Comparison of ENCODE assay signal across 8 cellular contexts in the genomic region with DNA sequence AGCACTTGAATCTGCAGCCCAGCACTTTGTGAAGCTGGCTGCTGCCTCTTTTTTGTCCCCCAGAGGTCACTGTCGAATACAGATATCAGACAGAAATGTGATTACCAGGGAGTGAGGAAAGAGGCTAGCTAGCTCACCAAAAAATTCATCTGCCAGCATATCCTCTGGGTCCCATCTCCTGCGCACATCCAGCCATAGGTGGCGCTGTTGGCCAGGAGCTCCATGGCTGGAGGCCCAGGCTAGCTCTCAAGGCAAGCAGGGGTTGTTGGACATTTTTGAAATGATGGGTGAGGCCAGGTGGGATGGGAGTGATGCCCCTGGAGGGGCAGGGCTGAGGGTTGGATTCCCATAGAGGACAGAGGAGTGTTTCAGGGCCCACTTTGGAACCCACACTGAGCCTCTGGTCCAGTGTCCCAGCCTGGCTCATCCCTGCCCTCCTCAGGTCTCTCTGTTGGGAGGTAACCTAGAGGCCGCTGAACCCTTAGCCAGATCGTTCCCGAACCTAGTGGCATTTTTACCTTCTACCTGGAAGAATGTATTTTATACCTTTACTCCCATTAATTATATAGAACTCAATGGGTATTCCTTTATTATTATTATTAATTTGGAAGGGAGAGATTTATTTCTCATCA. TPM values are rescaled to one million over a fixed set of nuclear protein-coding genes. Genes with fewer than 3 reads are reported as not detected.
DNase-seq lines count a peak whose midpoint lies in the region; ATAC-seq, FAIRE-seq and TF ChIP-seq lines count a peak whose summit lies in the region.

No MANE protein-coding gene starts in this region.

- H3K4me3 ChIP-seq in A549 (no peak overlapping the region), Karpas-422 (ENCODE audit: low read length) (no peak overlapping the region), foreskin fibroblast (ENCODE audit: low read depth in 1 of 2, low read length in 2 of 2) (no peak overlapping the region), upper lobe of right lung (no peak overlapping the region)

- no peaks in the 10 kb centered on the region for H3K9me2 ChIP-seq in Karpas-422 (replicated peaks; ENCODE audit: insufficient read depth, low read length)

- peak; percentile 79 to 86 for DNase-seq in A549 (ENCODE audit: low read depth in 1 of 2, low spot score in 1 of 2)
- DNase-seq in GM13976 (ENCODE audit: low spot score): peak; percentile 88
- DNase-seq in Karpas-422: peak; percentile 86
- DNase-seq in SHP77 (lab: John Stamatoyannopoulos, UW): peak; percentile 68 to 77
- peak; percentile 33 for DNase-seq in activated effector memory CD4-positive, alpha-beta T cell treated with Interleukin-2 at 50 U/mL for 16 hours
- DNase-seq in foreskin fibroblast: peak; percentile 59 to 86
- DNase-seq in occipital lobe (lab: John Stamatoyannopoulos, UW): peak; percentile 45
- peak; percentile 88 for DNase-seq in upper lobe of right lung

- intact Hi-C loops in upper lobe of right lung (cut with DNase I): loop anchor here (5.0 kb wide), 1 partner anchor 179 kb away; the partner anchor contains the start of gene NPM3

- TF ChIP-seq EP300 in A549 (IDR thresholded peaks at IDR 0.05): no peak

- H4K20me1 ChIP-seq in Karpas-422 (ENCODE audit: insufficient read depth, low read depth, low read length): no peaks in the 10 kb centered on the region

- H3K4me1 ChIP-seq in A549: no peaks in the 10 kb centered on the region
- no peaks in the 10 kb centered on the region for H3K4me1 ChIP-seq in Karpas-422 (ENCODE audit: low read length)
- H3K4me1 ChIP-seq in upper lobe of right lung: no peaks in the 10 kb centered on the region

- H3K27ac ChIP-seq in A549: no peak overlapping the region
- no peak overlapping the region for H3K27ac ChIP-seq in Karpas-422 (ENCODE audit: low read length)
- H3K27ac ChIP-seq in upper lobe of right lung: no peak overlapping the region

- peak; percentile 78 for TF ChIP-seq CTCF in A549 (IDR thresholded peaks at IDR 0.05)
- TF ChIP-seq CTCF in GM13976 (IDR thresholded peaks at IDR 0.05; ENCODE audit: borderline replicate concordance, control extremely low read depth, extremely low read depth, insufficient read depth, missing control alignments): peak; percentile 97
- peak; percentile 89 for TF ChIP-seq CTCF in foreskin fibroblast (IDR thresholded peaks at IDR 0.05; ENCODE audit: low read depth, low read length)
- peak; percentile 80 for TF ChIP-seq CTCF in upper lobe of right lung (IDR thresholded peaks at IDR 0.05)

- no peak overlapping the region for H3K4me2 ChIP-seq in A549
- H3K4me2 ChIP-seq in Karpas-422 (ENCODE audit: low read depth, low read length, poor library complexity, severe bottlenecking): no peak overlapping the region

- ATAC-seq in A549 (peak; percentile 88 to 98), upper lobe of right lung (peak; percentile 93)

- no peak overlapping the region for H3K9ac ChIP-seq in Karpas-422 (ENCODE audit: low read length)

- 40% methylated on average over 6 of the region's 6 CpGs for WGBS in A549 (ENCODE audit: missing lambda C conversion rate)

- TF ChIP-seq POLR2A in A549 (IDR thresholded peaks at IDR 0.05; ENCODE audit: low read length): no peak

- in situ Hi-C loops in GM13976 (cut with MboI; ENCODE audit: low sequenced_read_pairs, unreplicated experiment): loop anchor here (10.0 kb wide), 1 partner anchor 472 kb away; no protein-coding TSS in a partner anchor

- H3K27me3 ChIP-seq in Karpas-422 (ENCODE audit: low read length) (no peaks in the 10 kb centered on the region), upper lobe of right lung (no peaks in the 10 kb centered on the region)

- TF ChIP-seq RAD21 in A549 (conservative IDR thresholded peaks at IDR 0.05 in 1 of 2, IDR thresholded peaks at IDR 0.05 in 1 of 2): peak; percentile 72 to 76

- no peaks in the 10 kb centered on the region for H3K36me3 ChIP-seq in Karpas-422 (ENCODE audit: insufficient read depth, low read length)
- H3K36me3 ChIP-seq in upper lobe of right lung: peaks cover 26% of the 10 kb centered on the region

- CTCF ChIA-PET in A549 (lab: Yijun Ruan, JAX): interaction anchor here (0.5 to 8.8 kb wide), 27 partner anchors 9 to 466 kb away, joined by 3 to 106 read pairs (median 4); partner anchors contain the start of genes DPCD, KCNIP2, NPM3 and POLL

- no peaks in the 10 kb centered on the region for H3K79me2 ChIP-seq in Karpas-422 (ENCODE audit: low read length)

- peak; percentile 39 for FAIRE-seq in A549 (lab: Jason Lieb, UNC)

- H3K9me3 ChIP-seq in A549 (no peaks in the 10 kb centered on the region), Karpas-422 (ENCODE audit: low read length) (no peaks in the 10 kb centered on the region), upper lobe of right lung (no peaks in the 10 kb centered on the region)

- no peak overlapping the region for H2AFZ ChIP-seq in Karpas-422 (ENCODE audit: low read length)

- POLR2A ChIA-PET in A549 (lab: Yijun Ruan, JAX): interaction anchor here (1.2 kb wide), 1 partner anchor 8 kb away, joined by 3 read pairs; no protein-coding TSS in a partner anchor

TF ChIP-seq in A549, 52 proteins besides CTCF, POLR2A, EP300 and RAD21:
- TF ChIP-seq, protein P1, sequence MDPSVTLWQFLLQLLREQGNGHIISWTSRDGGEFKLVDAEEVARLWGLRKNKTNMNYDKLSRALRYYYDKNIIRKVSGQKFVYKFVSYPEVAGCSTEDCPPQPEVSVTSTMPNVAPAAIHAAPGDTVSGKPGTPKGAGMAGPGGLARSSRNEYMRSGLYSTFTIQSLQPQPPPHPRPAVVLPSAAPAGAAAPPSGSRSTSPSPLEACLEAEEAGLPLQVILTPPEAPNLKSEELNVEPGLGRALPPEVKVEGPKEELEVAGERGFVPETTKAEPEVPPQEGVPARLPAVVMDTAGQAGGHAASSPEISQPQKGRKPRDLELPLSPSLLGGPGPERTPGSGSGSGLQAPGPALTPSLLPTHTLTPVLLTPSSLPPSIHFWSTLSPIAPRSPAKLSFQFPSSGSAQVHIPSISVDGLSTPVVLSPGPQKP (IDR thresholded peaks at IDR 0.05; ENCODE audit: low read depth, low read length): no peak
- peak; percentile 46; the same call in 2 of the 3 replicates for TF ChIP-seq SMC3 (IDR thresholded peaks at IDR 0.05)

RNA-seq across cellular contexts. Expression of gene DPCD, which starts 14.8 kb away (rescaled TPM):
- 39.7 and 40.8 TPM in 2 replicates for polyA plus RNA-seq in A549 (2011; rRNA removed)
- 41.2 and 52.6 TPM in 2 replicates for polyA plus RNA-seq in A549 (2012; cell fraction: cytosol; rRNA removed)
- polyA plus RNA-seq in A549 (2012; cell fraction: nucleus; rRNA removed): 21.0 and 30.4 TPM in 2 replicates
- 37.4 to 39.4 TPM (median 37.7 TPM) in 3 replicates for polyA plus RNA-seq in A549 (2017; fragmentation: RNase III; extraction: RNeasy Plus Mini Kit Qiagen cat#74134 plus additional on column Dnase treatment)
- 14.4 and 14.6 TPM in 2 replicates for polyA minus RNA-seq in A549 (2011; rRNA and poly(A)+ RNA removed)
- 12.8 and 15.7 TPM in 2 replicates for total RNA-seq in Karpas-422 (2014; rRNA removed; shearing (Covaris generic); ENCODE audit: low replicate concordance)
- total RNA-seq in occipital lobe: 12.5 TPM
- total RNA-seq in upper lobe of right lung: 7.2 TPM

RNA-seq across cellular contexts. Expression of gene POLL, which starts 14.8 kb away (rescaled TPM):
- polyA plus RNA-seq in A549 (2011; rRNA removed) (16.7 and 18.1 TPM in 2 replicates), A549 (2017; fragmentation: RNase III; extraction: RNeasy Plus Mini Kit Qiagen cat#74134 plus additional on column Dnase treatment) (13.0 to 13.3 TPM (median 13.3 TPM) in 3 replicates)
- polyA plus RNA-seq in A549 (2012; cell fraction: cytosol; rRNA removed): 16.7 and 23.8 TPM in 2 replicates
- polyA plus RNA-seq in A549 (2012; cell fraction: nucleus; rRNA removed): 51.8 and 56.9 TPM in 2 replicates
- polyA minus RNA-seq in A549 (2011; rRNA and poly(A)+ RNA removed): 46.5 and 49.5 TPM in 2 replicates
- total RNA-seq in Karpas-422 (2014; rRNA removed; shearing (Covaris generic); ENCODE audit: low replicate concordance): 8.5 and 18.8 TPM in 2 replicates
- total RNA-seq in occipital lobe (8.3 TPM), upper lobe of right lung (30.4 TPM)

Comparison
In these comparisons a context has a peak if more than half of its experiments do, and no peak if none do; other contexts are left out.
1. DNase-seq: peak in every context shown above with its lines; median percentile 88 in GM13976; 88 in upper lobe of right lung; 86 in Karpas-422; 82 in A549; 72 in SHP77; 72 in foreskin fibroblast; 45 in occipital lobe; 33 in activated effector memory CD4-positive, alpha-beta T cell treated with Interleukin-2 at 50 U/mL for 16 hours.